Comparison of ENCODE assay signal across 8 cellular contexts in the genomic region with DNA sequence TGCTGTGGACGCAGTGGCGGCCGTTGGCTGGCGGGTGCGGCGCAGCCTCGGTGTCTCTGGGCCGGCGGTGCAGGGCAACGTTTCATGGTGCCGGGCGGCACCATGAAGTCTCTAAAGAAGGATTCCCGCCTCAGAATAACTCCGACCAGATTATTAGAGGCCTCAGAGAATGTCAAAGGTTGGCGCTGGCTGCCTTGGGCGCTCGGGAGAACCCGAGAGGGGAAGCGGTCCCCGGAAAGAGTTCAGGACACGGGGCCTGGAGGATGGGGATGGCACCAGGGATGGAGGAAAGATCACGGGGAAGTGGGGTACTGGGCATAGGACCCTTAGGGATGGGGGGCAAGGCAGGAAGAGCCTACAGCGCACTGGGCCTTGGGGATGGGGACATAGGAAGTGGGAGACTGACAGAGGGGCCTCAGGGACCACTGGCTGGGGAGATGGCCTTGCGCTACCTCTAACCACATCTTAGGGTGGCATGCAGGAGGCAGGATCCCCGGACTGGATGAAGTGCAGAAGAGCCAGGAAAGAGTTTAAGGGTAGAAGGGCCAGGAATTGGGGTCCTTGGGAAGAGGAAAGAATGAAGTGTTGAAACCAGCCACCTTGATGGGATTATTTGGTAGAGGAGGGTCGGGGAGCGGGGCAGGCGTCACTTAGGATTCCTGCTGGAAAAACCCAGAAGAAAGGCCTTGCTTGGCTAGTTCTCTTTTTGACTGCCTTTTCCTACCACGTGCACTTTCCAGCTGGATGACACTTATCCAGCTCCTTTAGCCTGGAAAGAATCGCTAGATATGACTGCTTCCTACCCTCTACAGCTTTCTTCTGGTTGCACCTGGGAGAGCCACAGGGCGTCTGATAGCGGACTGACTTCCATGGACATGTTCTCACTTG. TPM values are rescaled to one million over a fixed set of nuclear protein-coding genes. Genes with fewer than 3 reads are reported as not detected.
DNase-seq lines count a peak whose midpoint lies in the region; ATAC-seq and TF ChIP-seq lines count a peak whose summit lies in the region.

No MANE protein-coding gene starts in this region.

- no peak for TF ChIP-seq EP300 in gastroesophageal sphincter (IDR thresholded peaks at IDR 0.05)

- peak overlapping the region in 3 of 4 donors; percentile 79 to 92 (median 81) for H3K27ac ChIP-seq in gastroesophageal sphincter

- POLR2A ChIA-PET in GM10248 (lab: Yijun Ruan, JAX): no interaction called here

- WGBS in gastroesophageal sphincter (ENCODE audit: low coverage in 1 of 2), 2 donors: 43 to 72% methylated on average over 9 to 15 of the region's 32 CpGs

- H3K4me3 ChIP-seq in GM08714 (ENCODE audit: low read length) (peak overlapping the region; percentile 57; the same call in 1 of the 2 replicates), gastroesophageal sphincter (peak overlapping the region; percentile 55 to 75), retinal pigment epithelial cell (ENCODE audit: low read length) (peak overlapping the region; percentile 54)

- H3K27me3 ChIP-seq in gastroesophageal sphincter: no peaks in the 10 kb centered on the region

- TF ChIP-seq CTCF in gastroesophageal sphincter (IDR thresholded peaks at IDR 0.05): no peak
- no peak for TF ChIP-seq CTCF in retinal pigment epithelial cell (conservative IDR thresholded peaks at IDR 0.05; ENCODE audit: low read depth, low read length)
- no peak for TF ChIP-seq CTCF in GM10248 (IDR thresholded peaks at IDR 0.05; ENCODE audit: control extremely low read depth, extremely low read depth, low read depth, missing control alignments)

- ATAC-seq in T-helper 17 cell (no peak), gastroesophageal sphincter (peak; percentile 8), GM21381 (IDR thresholded peaks at IDR 0.05; ENCODE audit: unreplicated experiment) (no peak)

- no peak for TF ChIP-seq POLR2A in gastroesophageal sphincter (IDR thresholded peaks at IDR 0.05)

- H3K9me3 ChIP-seq in T-helper 17 cell (ENCODE audit: control insufficient read depth, low read length, poor library complexity, severe bottlenecking): no peaks in the 10 kb centered on the region
- H3K9me3 ChIP-seq in gastroesophageal sphincter: no peaks in the 10 kb centered on the region

- peak overlapping the region; percentile 91 for H3K27ac Mint-ChIP-seq in T-helper 17 cell

- peaks cover 2% of the 10 kb centered on the region for H3K36me3 Mint-ChIP-seq in T-helper 17 cell (ENCODE audit: low read depth)

- peaks cover 30% of the 10 kb centered on the region for H3K4me1 Mint-ChIP-seq in T-helper 17 cell

- DNase-seq in T-helper 17 cell (no peak), retinal pigment epithelial cell (ENCODE audit: low read depth) (no peak), GM10248 (ENCODE audit: extremely low spot score) (no peak), dermis blood vessel endothelial cell (no peak), NOMO-1 (lab: John Stamatoyannopoulos, UW; ENCODE audit: unreplicated experiment in 2 of 2) (no peak)

- CTCF ChIA-PET in GM10248 (lab: Yijun Ruan, JAX): interaction anchor here (1.0 to 1.5 kb wide), 5 partner anchors 8 to 33 kb away, joined by 3 to 6 read pairs (median 3); no protein-coding TSS in a partner anchor

- no peaks in the 10 kb centered on the region for H3K27me3 Mint-ChIP-seq in T-helper 17 cell

- H3K4me3 Mint-ChIP-seq in T-helper 17 cell: peak overlapping the region; percentile 90

- H3K36me3 ChIP-seq in gastroesophageal sphincter: no peaks in the 10 kb centered on the region

- H3K4me1 ChIP-seq in gastroesophageal sphincter: peaks cover 0 to 18% (median 3%) of the 10 kb centered on the region in 3 donors

RNA-seq across cellular contexts. Expression of a gene that starts 0.6 kb away (rescaled TPM):
- 1 to 10 TPM; 1.2 to 1.3 TPM for total RNA-seq in T-helper 17 cell
- under 1 TPM in 2 of 4 donors, not detected in 2; 0.27 to 0.31 TPM for total RNA-seq in gastroesophageal sphincter
- 0.34 and 0.42 TPM in 2 replicates for total RNA-seq in dermis blood vessel endothelial cell

RNA-seq across cellular contexts. Expression of a gene that starts 23.7 kb away (rescaled TPM):
- not detected for total RNA-seq in T-helper 17 cell
- 1 to 10 TPM in 1 of 4 donors, not detected in 3; 7.3 TPM for total RNA-seq in gastroesophageal sphincter
- under 0.01 TPM in 1 of 2 replicates, not detected in the other for total RNA-seq in dermis blood vessel endothelial cell

RNA-seq across cellular contexts. Expression of a gene that starts 30.2 kb away (rescaled TPM):
- total RNA-seq in T-helper 17 cell: 10 to 100 TPM; 49.2 to 59.6 TPM
- 10 to 100 TPM; 10.7 to 26.3 (median 21.3) TPM for total RNA-seq in gastroesophageal sphincter
- 15.9 and 18.2 TPM in 2 replicates for total RNA-seq in dermis blood vessel endothelial cell

RNA-seq across cellular contexts. Expression of a gene that starts 38.2 kb away (rescaled TPM):
- total RNA-seq in T-helper 17 cell (10 to 100 TPM; 11.3 to 16.4 TPM), gastroesophageal sphincter (10 to 100 TPM; 45.0 to 75.3 (median 59.8) TPM), dermis blood vessel endothelial cell (36.8 and 43.6 TPM in 2 replicates)

RNA-seq across cellular contexts. Expression of a gene that starts 40.1 kb away (rescaled TPM):
- total RNA-seq in T-helper 17 cell (not detected), gastroesophageal sphincter (not detected), dermis blood vessel endothelial cell (not detected in 2 replicates)
